In genomic region chr3:121809249-121809648, GRCh38 we compare ENCODE assay signal across 1 cellular context.
TF ChIP-seq lines count a peak whose summit lies in the region.

No MANE protein-coding gene starts in this region.

TF ChIP-seq in GM23338, 12 proteins besides CTCF, POLR2A, EP300 and RAD21:
- TF ChIP-seq ZNF462 (CRISPR knock-in tag; IDR thresholded peaks at IDR 0.05) (no peak), STAT1 (IDR thresholded peaks at IDR 0.05; ENCODE audit: unreplicated experiment) (no peak), ZNF331 (CRISPR knock-in tag; IDR thresholded peaks at IDR 0.05; ENCODE audit: low read depth) (no peak), NANOG (IDR thresholded peaks at IDR 0.05; ENCODE audit: borderline replicate concordance) (no peak), EZH2phosphoT487 (IDR thresholded peaks at IDR 0.05; ENCODE audit: unreplicated experiment) (no peak), REST (IDR thresholded peaks at IDR 0.05; ENCODE audit: unreplicated experiment) (no peak), ETS1 (IDR thresholded peaks at IDR 0.05) (no peak), ZNF114 (CRISPR knock-in tag; IDR thresholded peaks at IDR 0.05) (no peak), POLR2AphosphoS5 (IDR thresholded peaks at IDR 0.05; ENCODE audit: low read depth) (no peak), JUNB (IDR thresholded peaks at IDR 0.05; ENCODE audit: unreplicated experiment) (no peak), CREB1 (CRISPR knock-in tag; IDR thresholded peaks at IDR 0.05; ENCODE audit: low read depth) (no peak), EZH2 (IDR thresholded peaks at IDR 0.05; ENCODE audit: low read depth, unreplicated experiment) (no peak)
